In genomic region chr3:37136067-37136466, GRCh38 we compare ENCODE assay signal across 2 cellular contexts.
TF ChIP-seq lines count a peak whose summit lies in the region.

No MANE protein-coding gene starts in this region.

TF ChIP-seq in A549, 52 proteins besides CTCF, POLR2A, EP300 and RAD21 (continued from another document):
- TF ChIP-seq, protein P1, sequence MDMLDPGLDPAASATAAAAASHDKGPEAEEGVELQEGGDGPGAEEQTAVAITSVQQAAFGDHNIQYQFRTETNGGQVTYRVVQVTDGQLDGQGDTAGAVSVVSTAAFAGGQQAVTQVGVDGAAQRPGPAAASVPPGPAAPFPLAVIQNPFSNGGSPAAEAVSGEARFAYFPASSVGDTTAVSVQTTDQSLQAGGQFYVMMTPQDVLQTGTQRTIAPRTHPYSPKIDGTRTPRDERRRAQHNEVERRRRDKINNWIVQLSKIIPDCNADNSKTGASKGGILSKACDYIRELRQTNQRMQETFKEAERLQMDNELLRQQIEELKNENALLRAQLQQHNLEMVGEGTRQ (IDR thresholded peaks at IDR 0.05), result no peak

TF ChIP-seq in K562, 482 proteins besides CTCF, POLR2A, EP300 and RAD21 (continued from another document and continues in another):
- TF ChIP-seq, protein P2, sequence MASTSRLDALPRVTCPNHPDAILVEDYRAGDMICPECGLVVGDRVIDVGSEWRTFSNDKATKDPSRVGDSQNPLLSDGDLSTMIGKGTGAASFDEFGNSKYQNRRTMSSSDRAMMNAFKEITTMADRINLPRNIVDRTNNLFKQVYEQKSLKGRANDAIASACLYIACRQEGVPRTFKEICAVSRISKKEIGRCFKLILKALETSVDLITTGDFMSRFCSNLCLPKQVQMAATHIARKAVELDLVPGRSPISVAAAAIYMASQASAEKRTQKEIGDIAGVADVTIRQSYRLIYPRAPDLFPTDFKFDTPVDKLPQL (IDR thresholded peaks at IDR 0.05; ENCODE audit: extremely low read depth, insufficient read length), result no peak
- TF ChIP-seq PHTF2 (CRISPR knock-in tag; IDR thresholded peaks at IDR 0.05), result no peak
- peak; percentile 55; the same call in 1 of the 2 replicates for TF ChIP-seq CTBP1 (IDR thresholded peaks at IDR 0.05; ENCODE audit: borderline replicate concordance)
- TF ChIP-seq TRIM24 (IDR thresholded peaks at IDR 0.05), result peak; percentile 84 to 92; a peak in 2 of 4 replicates
- TF ChIP-seq BRD9 (IDR thresholded peaks at IDR 0.05; ENCODE audit: low read depth, partially characterized antibody), result peak; percentile 77
- TF ChIP-seq ATF7 (IDR thresholded peaks at IDR 0.05), result peak; percentile 70
- no peak for TF ChIP-seq PURB (CRISPR knock-in tag; IDR thresholded peaks at IDR 0.05; ENCODE audit: low read depth)
- TF ChIP-seq PTRF (tag; IDR thresholded peaks at IDR 0.05), result no peak
- 0 out of 2 replicates have a peak, but pooled peaks have one; percentile 29 for TF ChIP-seq JUN (IDR thresholded peaks at IDR 0.05; ENCODE audit: borderline replicate concordance, low read depth, low read length)
- TF ChIP-seq JUN (CRISPR knock-in tag; IDR thresholded peaks at IDR 0.05; ENCODE audit: borderline replicate concordance), result no peak
- TF ChIP-seq HDAC2 (IDR thresholded peaks at IDR 0.05), result peak; percentile 39; the same call in 1 of the 2 replicates
- TF ChIP-seq ZFPM2 (CRISPR knock-in tag; IDR thresholded peaks at IDR 0.05), result no peak
- no peak for TF ChIP-seq PATZ1 (CRISPR knock-in tag; IDR thresholded peaks at IDR 0.05; ENCODE audit: borderline replicate concordance)
- no peak for TF ChIP-seq DIDO1 (tag; IDR thresholded peaks at IDR 0.05; ENCODE audit: low read depth)
- TF ChIP-seq ZEB2 (IDR thresholded peaks at IDR 0.05), result 0 out of 2 replicates have a peak, but pooled peaks have one; percentile 19
- TF ChIP-seq KLF6 (CRISPR knock-in tag; IDR thresholded peaks at IDR 0.05; ENCODE audit: borderline replicate concordance), result 0 out of 2 replicates have a peak, but pooled peaks have one; percentile 6
- TF ChIP-seq, protein P3, sequence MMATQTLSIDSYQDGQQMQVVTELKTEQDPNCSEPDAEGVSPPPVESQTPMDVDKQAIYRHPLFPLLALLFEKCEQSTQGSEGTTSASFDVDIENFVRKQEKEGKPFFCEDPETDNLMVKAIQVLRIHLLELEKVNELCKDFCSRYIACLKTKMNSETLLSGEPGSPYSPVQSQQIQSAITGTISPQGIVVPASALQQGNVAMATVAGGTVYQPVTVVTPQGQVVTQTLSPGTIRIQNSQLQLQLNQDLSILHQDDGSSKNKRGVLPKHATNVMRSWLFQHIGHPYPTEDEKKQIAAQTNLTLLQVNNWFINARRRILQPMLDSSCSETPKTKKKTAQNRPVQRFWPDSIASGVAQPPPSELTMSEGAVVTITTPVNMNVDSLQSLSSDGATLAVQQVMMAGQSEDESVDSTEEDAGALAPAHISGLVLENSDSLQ (IDR thresholded peaks at IDR 0.05), result peak; percentile 76
- TF ChIP-seq ARID1B (IDR thresholded peaks at IDR 0.05), result peak; percentile 13; the same call in 1 of the 2 replicates
- TF ChIP-seq TRIM25 (IDR thresholded peaks at IDR 0.05; ENCODE audit: borderline replicate concordance), result no peak
- no peak for TF ChIP-seq ETV5 (CRISPR knock-in tag; IDR thresholded peaks at IDR 0.05; ENCODE audit: low read depth)
- TF ChIP-seq EP400 (IDR thresholded peaks at IDR 0.05), result peak; percentile 39; the same call in 1 of the 2 replicates
- no peak for TF ChIP-seq PRPF4 (IDR thresholded peaks at IDR 0.05; ENCODE audit: insufficient read depth, low read depth, low read length, poor library complexity, severe bottlenecking)
- peak; percentile 92 for TF ChIP-seq ZNF766 (CRISPR knock-in tag; conservative IDR thresholded peaks at IDR 0.05)
- peak; percentile 82 for TF ChIP-seq ATF3 (IDR thresholded peaks at IDR 0.05)
- TF ChIP-seq ATF3 (CRISPR knock-in tag; conservative IDR thresholded peaks at IDR 0.05), result no peak
- TF ChIP-seq, protein P4, sequence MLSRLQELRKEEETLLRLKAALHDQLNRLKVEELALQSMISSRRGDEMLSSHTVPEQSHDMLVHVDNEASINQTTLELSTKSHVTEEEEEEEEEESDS (CRISPR knock-in tag; IDR thresholded peaks at IDR 0.05), result no peak
- TF ChIP-seq ZFX (CRISPR knock-in tag; IDR thresholded peaks at IDR 0.05), result no peak
- TF ChIP-seq NBN (IDR thresholded peaks at IDR 0.05; ENCODE audit: low read depth), result peak; percentile 50; the same call in 1 of the 2 replicates
- no peak for TF ChIP-seq PTBP1 (IDR thresholded peaks at IDR 0.05; ENCODE audit: low read depth, low read length)
- peak; percentile 55 for TF ChIP-seq CEBPB (tag; IDR thresholded peaks at IDR 0.05)
- TF ChIP-seq POLR2H (tag; IDR thresholded peaks at IDR 0.05; ENCODE audit: low read depth), result peak; percentile 87
- 0 out of 2 replicates have a peak, but pooled peaks have one; percentile 23 for TF ChIP-seq RBFOX2 (IDR thresholded peaks at IDR 0.05; ENCODE audit: low read depth, low read length)
- no peak for TF ChIP-seq PREB (CRISPR knock-in tag; IDR thresholded peaks at IDR 0.05)
- TF ChIP-seq MEIS2 (IDR thresholded peaks at IDR 0.05; ENCODE audit: partially characterized antibody), result peak; percentile 20
- TF ChIP-seq ZBTB7A (IDR thresholded peaks at IDR 0.05; ENCODE audit: borderline replicate concordance, control insufficient read depth, low read depth, low read length), result no peak
- no peak for TF ChIP-seq ZZZ3 (IDR thresholded peaks at IDR 0.05)
- peak; percentile 44; the same call in 1 of the 2 replicates for TF ChIP-seq ZNF644 (tag; IDR thresholded peaks at IDR 0.05; ENCODE audit: low read depth)
- TF ChIP-seq RFX1 (IDR thresholded peaks at IDR 0.05), result peak; percentile 19; the same call in 1 of the 2 replicates
- TF ChIP-seq CXXC5 (CRISPR knock-in tag; IDR thresholded peaks at IDR 0.05), result peak; percentile 34; the same call in 1 of the 2 replicates
- TF ChIP-seq ASH1L (IDR thresholded peaks at IDR 0.05; ENCODE audit: borderline replicate concordance, low read depth, partially characterized antibody), result no peak
- TF ChIP-seq PYGO2 (tag; IDR thresholded peaks at IDR 0.05), result no peak; the same call in 1 of the 2 replicates
- TF ChIP-seq SPI1 (IDR thresholded peaks at IDR 0.05; ENCODE audit: borderline replicate concordance, low read depth, low read length), result no peak
- no peak for TF ChIP-seq POLR3G (IDR thresholded peaks at IDR 0.05; ENCODE audit: extremely low read depth, insufficient read length, insufficient replicate concordance)
- no peak for TF ChIP-seq ZFP30 (CRISPR knock-in tag; IDR thresholded peaks at IDR 0.05; ENCODE audit: borderline replicate concordance)
- TF ChIP-seq ESRRA (IDR thresholded peaks at IDR 0.05; ENCODE audit: borderline replicate concordance, low read depth), result 0 out of 2 replicates have a peak, but pooled peaks have one; percentile 25
- TF ChIP-seq LEF1 (IDR thresholded peaks at IDR 0.05), result peak; percentile 19; the same call in 1 of the 2 replicates
- peak; percentile 59 for TF ChIP-seq JUND (IDR thresholded peaks at IDR 0.05; ENCODE audit: borderline replicate concordance, low read depth, low read length)
- TF ChIP-seq JUND (tag; IDR thresholded peaks at IDR 0.05; ENCODE audit: borderline replicate concordance, low read depth, low read length), result no peak
- 0 out of 2 replicates have a peak, but pooled peaks have one; percentile 27 for TF ChIP-seq ZNF311 (CRISPR knock-in tag; IDR thresholded peaks at IDR 0.05)
- TF ChIP-seq MEF2D (tag; conservative IDR thresholded peaks at IDR 0.05; ENCODE audit: low read depth), result 0 out of 2 replicates have a peak, but pooled peaks have one; percentile 31
- TF ChIP-seq ZNF175 (CRISPR knock-in tag; IDR thresholded peaks at IDR 0.05; ENCODE audit: low read depth), result peak; percentile 45; the same call in 1 of the 2 replicates
- no peak for TF ChIP-seq ZNF445 (CRISPR knock-in tag; IDR thresholded peaks at IDR 0.05; ENCODE audit: low read depth)
- TF ChIP-seq ZNF589 (CRISPR knock-in tag; IDR thresholded peaks at IDR 0.05; ENCODE audit: low read depth), result peak; percentile 85
- TF ChIP-seq, protein P5, sequence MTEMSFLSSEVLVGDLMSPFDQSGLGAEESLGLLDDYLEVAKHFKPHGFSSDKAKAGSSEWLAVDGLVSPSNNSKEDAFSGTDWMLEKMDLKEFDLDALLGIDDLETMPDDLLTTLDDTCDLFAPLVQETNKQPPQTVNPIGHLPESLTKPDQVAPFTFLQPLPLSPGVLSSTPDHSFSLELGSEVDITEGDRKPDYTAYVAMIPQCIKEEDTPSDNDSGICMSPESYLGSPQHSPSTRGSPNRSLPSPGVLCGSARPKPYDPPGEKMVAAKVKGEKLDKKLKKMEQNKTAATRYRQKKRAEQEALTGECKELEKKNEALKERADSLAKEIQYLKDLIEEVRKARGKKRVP (CRISPR knock-in tag; IDR thresholded peaks at IDR 0.05), result peak; percentile 85
- no peak for TF ChIP-seq SMARCC2 (IDR thresholded peaks at IDR 0.05; ENCODE audit: low read depth)
- peak; percentile 42; the same call in 1 of the 2 replicates for TF ChIP-seq SMARCA4 (IDR thresholded peaks at IDR 0.05)
- TF ChIP-seq, protein P6, sequence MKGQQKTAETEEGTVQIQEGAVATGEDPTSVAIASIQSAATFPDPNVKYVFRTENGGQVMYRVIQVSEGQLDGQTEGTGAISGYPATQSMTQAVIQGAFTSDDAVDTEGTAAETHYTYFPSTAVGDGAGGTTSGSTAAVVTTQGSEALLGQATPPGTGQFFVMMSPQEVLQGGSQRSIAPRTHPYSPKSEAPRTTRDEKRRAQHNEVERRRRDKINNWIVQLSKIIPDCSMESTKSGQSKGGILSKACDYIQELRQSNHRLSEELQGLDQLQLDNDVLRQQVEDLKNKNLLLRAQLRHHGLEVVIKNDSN (CRISPR knock-in tag; IDR thresholded peaks at IDR 0.05), result no peak
- peak; percentile 80 for TF ChIP-seq IRF9 (tag; IDR thresholded peaks at IDR 0.05)
- TF ChIP-seq STAT5B (CRISPR knock-in tag; IDR thresholded peaks at IDR 0.05), result no peak
- TF ChIP-seq, protein P7, sequence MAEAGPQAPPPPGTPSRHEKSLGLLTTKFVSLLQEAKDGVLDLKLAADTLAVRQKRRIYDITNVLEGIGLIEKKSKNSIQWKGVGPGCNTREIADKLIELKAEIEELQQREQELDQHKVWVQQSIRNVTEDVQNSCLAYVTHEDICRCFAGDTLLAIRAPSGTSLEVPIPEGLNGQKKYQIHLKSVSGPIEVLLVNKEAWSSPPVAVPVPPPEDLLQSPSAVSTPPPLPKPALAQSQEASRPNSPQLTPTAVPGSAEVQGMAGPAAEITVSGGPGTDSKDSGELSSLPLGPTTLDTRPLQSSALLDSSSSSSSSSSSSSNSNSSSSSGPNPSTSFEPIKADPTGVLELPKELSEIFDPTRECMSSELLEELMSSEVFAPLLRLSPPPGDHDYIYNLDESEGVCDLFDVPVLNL (CRISPR knock-in tag; IDR thresholded peaks at IDR 0.05; ENCODE audit: low read depth), result no peak
- 0 out of 2 replicates have a peak, but pooled peaks have one; percentile 41 for TF ChIP-seq BACH1 (tag; IDR thresholded peaks at IDR 0.05)
